Comparison of ENCODE assay signal across 8 cellular contexts in the genomic region with DNA sequence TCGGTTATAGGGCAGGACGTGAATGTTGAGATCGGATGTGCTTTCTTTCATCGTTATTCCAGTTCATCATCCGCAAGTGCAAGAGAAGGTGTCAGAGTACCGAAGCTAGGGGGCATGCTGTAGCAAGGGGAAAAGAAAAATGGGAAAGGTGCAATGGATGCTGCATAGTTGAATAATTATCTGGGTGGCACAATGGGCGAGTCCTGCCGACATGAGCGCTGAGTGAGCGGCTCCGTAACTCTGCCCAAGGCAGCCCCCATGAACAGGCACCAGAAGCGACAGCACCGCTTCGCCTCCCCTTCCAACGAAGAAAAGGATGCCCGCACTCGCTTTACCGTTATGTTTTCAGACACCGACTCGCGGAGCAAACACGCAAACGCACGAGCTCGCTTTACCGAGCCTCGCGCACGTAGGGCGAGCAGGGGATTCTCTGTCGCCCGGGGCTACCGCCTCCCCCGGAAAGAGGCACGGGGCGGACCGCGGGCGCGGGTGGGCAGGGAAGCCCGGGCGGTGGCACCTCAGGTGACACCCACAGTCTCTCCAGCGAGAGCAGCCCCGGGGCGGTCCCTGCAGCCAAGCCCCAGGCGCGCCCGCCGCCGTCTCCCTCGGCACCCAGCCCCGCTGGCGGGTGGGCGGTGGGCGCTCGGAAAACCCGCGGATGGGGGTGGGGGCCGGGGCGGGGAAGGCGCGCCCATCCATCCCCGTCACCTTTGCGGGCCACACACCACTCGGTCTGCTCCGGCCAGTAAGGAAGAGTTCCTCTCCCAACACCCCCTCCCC. TPM values are rescaled to one million over a fixed set of nuclear protein-coding genes. Genes with fewer than 3 reads are reported as not detected.
DNase-seq lines count a peak whose midpoint lies in the region; FAIRE-seq and TF ChIP-seq lines count a peak whose summit lies in the region.

No MANE protein-coding gene starts in this region.

- peaks cover 7% of the 10 kb centered on the region for H3K4me1 ChIP-seq in endodermal cell (ENCODE audit: control insufficient read depth, insufficient read depth, low read length)

- H3K9ac ChIP-seq in endodermal cell (ENCODE audit: extremely low read depth, low read length, poor library complexity, severe bottlenecking) = peak overlapping the region; percentile 59

- peak; percentile 78 for DNase-seq in SIG-M5 treated with dmso at 0.1 percent for 504 hours (lab: John Stamatoyannopoulos, UW; ENCODE audit: unreplicated experiment)
- DNase-seq in SIG-M5 (lab: John Stamatoyannopoulos, UW) = no peak
- DNase-seq in HTR-8/SVneo (ENCODE audit: insufficient read length, low spot score) = peak; percentile 19
- peak; percentile 26 for DNase-seq in NOMO-1 treated with DMSO at 0.1 percent for 48 hours (lab: John Stamatoyannopoulos, UW; ENCODE audit: unreplicated experiment)
- peak; percentile 2 for DNase-seq in activated CD8-positive, alpha-beta memory T cell treated with anti-CD3 and anti-CD28 coated beads, Interleukin-2, amount 50 U/mL, for 24 hours (ENCODE audit: extremely low read depth)
- peak; percentile 76 for DNase-seq in endodermal cell
- peak; percentile 89 for DNase-seq in mesenteric fat pad (ENCODE audit: low spot score)
- peak; percentile 17 for DNase-seq in stimulated activated CD8-positive, alpha-beta memory T cell treated with anti-CD3 and anti-CD28 coated beads, Interleukin-15, amount 100 ng/mL, for 24 hours (ENCODE audit: low read depth)

- H3K4me1 Mint-ChIP-seq in endodermal cell = peaks cover 16% of the 10 kb centered on the region

- peak overlapping the region; percentile 97 for H3K27ac ChIP-seq in endodermal cell (ENCODE audit: low read depth, low read length)

- no peak overlapping the region for H3K4me3 Mint-ChIP-seq in endodermal cell

- H3K9me3 ChIP-seq in endodermal cell (ENCODE audit: control insufficient read depth, low read length) = no peaks in the 10 kb centered on the region

- no peaks in the 10 kb centered on the region for H3K27me3 ChIP-seq in endodermal cell (ENCODE audit: control insufficient read depth, insufficient read depth, low read length, poor library complexity, severe bottlenecking)

- no peak overlapping the region for H3K27ac Mint-ChIP-seq in endodermal cell

- H3K9me3 Mint-ChIP-seq in endodermal cell = no peaks in the 10 kb centered on the region

- no peak for FAIRE-seq in HTR-8/SVneo (lab: Jason Lieb, UNC)

- TF ChIP-seq CTCF in endodermal cell (conservative IDR thresholded peaks at IDR 0.05) = peak; percentile 75

- no peaks in the 10 kb centered on the region for H3K27me3 Mint-ChIP-seq in endodermal cell (ENCODE audit: insufficient read depth)

- no peaks in the 10 kb centered on the region for H3K36me3 ChIP-seq in endodermal cell (ENCODE audit: control insufficient read depth, insufficient read depth, low read length)

- WGBS in endodermal cell (ENCODE audit: insufficient coverage in 1 of 2, insufficient read length in 1 of 2), 2 experiments = 0% methylated on average over 11 to 66 of the region's 66 CpGs

- no peaks in the 10 kb centered on the region for H3K36me3 Mint-ChIP-seq in endodermal cell (ENCODE audit: low read depth)

- H3K4me3 ChIP-seq in endodermal cell (ENCODE audit: low read length) = peak overlapping the region; percentile 88

RNA-seq across cellular contexts. Expression of a gene that starts 0.7 kb away (rescaled TPM):
- 10 to 100 TPM; 31.1 to 35.3 TPM for total RNA-seq in endodermal cell
- polyA plus RNA-seq in endodermal cell (2013, experiment 1 of 2) = 97.1 TPM
- 82.4 TPM for polyA plus RNA-seq in endodermal cell (2013, experiment 2 of 2)
- total RNA-seq in mesenteric fat pad = 9.4 TPM

RNA-seq across cellular contexts. Expression of a gene that starts 1.4 kb away (rescaled TPM):
- 10 to 100 TPM; 25.7 to 26.8 TPM for total RNA-seq in endodermal cell
- 21.8 TPM for polyA plus RNA-seq in endodermal cell (2013, experiment 1 of 2)
- 21.3 TPM for polyA plus RNA-seq in endodermal cell (2013, experiment 2 of 2)
- total RNA-seq in mesenteric fat pad = 19.2 TPM
